ENCODE assay signal across 8 cellular contexts in the genomic region with DNA sequence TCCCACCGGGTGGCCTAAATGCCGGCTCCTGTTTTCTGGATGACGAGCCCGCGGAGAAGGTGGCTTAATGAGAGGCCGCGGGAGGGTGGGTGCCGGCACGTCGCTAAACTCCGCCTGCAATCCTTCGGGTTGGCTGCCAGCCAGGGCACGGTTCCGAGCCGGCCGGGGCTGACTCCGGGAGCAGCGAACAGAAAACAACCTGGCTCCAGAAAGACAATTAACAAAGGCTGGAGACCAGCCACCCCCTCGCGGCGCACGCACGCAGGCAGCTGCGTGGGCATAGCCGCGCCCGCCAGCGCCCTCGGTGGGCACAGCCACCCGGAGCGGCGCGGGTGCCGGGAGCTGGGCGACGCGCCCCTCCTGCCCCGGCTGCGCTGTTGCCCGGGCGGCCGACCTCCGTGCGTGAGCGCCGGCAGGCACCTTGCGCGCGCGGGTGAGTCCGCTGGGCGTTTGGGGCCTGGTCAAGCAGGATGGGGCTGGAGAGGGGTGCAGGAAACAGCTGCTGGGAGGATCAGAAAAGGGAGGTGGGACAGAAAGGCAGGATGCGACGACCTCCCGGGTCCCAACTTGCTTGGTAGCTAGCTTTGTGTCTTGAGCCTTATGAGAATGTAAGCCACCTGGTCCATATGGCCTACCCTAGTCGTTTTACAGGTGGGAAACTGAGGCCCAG. TPM values are rescaled to one million over a fixed set of nuclear protein-coding genes. Genes with fewer than 3 reads are reported as not detected.
DNase-seq lines count a peak whose midpoint lies in the region; ATAC-seq, FAIRE-seq and TF ChIP-seq lines count a peak whose summit lies in the region.

A gene with protein sequence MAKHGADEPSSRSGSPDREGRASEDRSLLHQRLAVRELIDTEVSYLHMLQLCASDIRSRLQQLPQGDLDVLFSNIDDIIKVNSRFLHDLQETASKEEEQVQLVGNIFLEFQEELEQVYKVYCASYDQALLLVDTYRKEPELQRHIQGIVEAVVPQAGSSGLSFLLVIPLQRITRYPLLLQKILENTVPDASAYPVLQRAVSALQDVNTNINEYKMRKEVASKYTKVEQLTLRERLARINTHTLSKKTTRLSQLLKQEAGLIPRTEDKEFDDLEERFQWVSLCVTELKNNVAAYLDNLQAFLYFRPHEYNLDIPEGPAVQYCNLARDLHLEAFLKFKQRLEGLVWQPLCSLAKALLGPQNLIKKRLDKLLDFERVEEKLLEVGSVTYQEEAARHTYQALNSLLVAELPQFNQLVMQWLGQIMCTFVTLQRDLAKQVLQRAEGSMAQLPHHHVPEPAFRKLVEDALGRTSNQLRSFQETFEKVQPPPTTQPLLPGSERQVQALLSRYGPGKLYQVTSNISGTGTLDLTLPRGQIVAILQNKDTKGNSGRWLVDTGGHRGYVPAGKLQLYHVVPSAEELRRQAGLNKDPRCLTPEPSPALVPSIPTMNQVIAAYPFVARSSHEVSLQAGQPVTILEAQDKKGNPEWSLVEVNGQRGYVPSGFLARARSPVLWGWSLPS (plus strand): TSS at position 307 of the 670 bp plus-strand sequence. CDS start 16,272 bp downstream, outside the sequence.

- POLR2A ChIA-PET in HCT116 (lab: Charles Lee): interaction anchor here (1.4 kb wide), 1 partner anchor 19 kb away, joined by 5 read pairs; no protein-coding TSS in a partner anchor

- no peaks in the 10 kb centered on the region for H3K36me3 ChIP-seq in HCT116 (ENCODE audit: control insufficient read depth in 1 of 2, insufficient read depth in 2 of 2, low read length in 2 of 2)
- H3K36me3 ChIP-seq in adipocyte (ENCODE audit: control insufficient read depth, insufficient read depth, low read length, severe bottlenecking): no peaks in the 10 kb centered on the region
- no peaks in the 10 kb centered on the region for H3K36me3 ChIP-seq in heart right ventricle
- H3K36me3 ChIP-seq in pancreas: no peaks in the 10 kb centered on the region
- H3K36me3 ChIP-seq in tibial nerve: no peaks in the 10 kb centered on the region

- RAD21 ChIA-PET in HCT116 (lab: Charles Lee; ENCODE audit: low non-redundant PET in 1 of 2, low total read pairs in 2 of 2, uncharacterized antibody in 2 of 2, unreplicated experiment in 2 of 2): no interaction called here

- H3K4me1 ChIP-seq in HCT116 (ENCODE audit: control insufficient read depth in 1 of 2, insufficient read depth in 2 of 2, low read length in 2 of 2): peaks cover 9 to 31% of the 10 kb centered on the region in 2 experiments
- peaks cover 24% of the 10 kb centered on the region for H3K4me1 ChIP-seq in adipocyte (ENCODE audit: control insufficient read depth, insufficient read depth, low read length)
- peaks cover 18 to 52% (median 40%) of the 10 kb centered on the region in 9 donors for H3K4me1 ChIP-seq in heart right ventricle
- peaks cover 14 to 27% (median 22%) of the 10 kb centered on the region in 3 donors for H3K4me1 ChIP-seq in pancreas
- H3K4me1 ChIP-seq in tibial nerve: peaks cover 4 to 42% (median 20%) of the 10 kb centered on the region in 4 donors

- ATAC-seq in HCT116 (peak; percentile 82), heart right ventricle (peak; percentile 84 to 93 (median 89)), pancreas (peak; percentile 69 to 78 (median 72)), GM18519 (IDR thresholded peaks at IDR 0.05; ENCODE audit: low FRiP score, unreplicated experiment) (no peak)

- no peak for TF ChIP-seq RAD21 in HCT116 (IDR thresholded peaks at IDR 0.05; ENCODE audit: low read depth)

- H3K9ac ChIP-seq in HCT116 (ENCODE audit: low read length) (peak within 1 kb of the TSS; percentile 69), adipocyte (ENCODE audit: low read length) (peak within 1 kb of the TSS; percentile 68)

- TF ChIP-seq POLR2A in HCT116 (IDR thresholded peaks at IDR 0.05; ENCODE audit: borderline replicate concordance, extremely low read depth, insufficient read depth, insufficient read length) (no peak), tibial nerve (IDR thresholded peaks at IDR 0.05) (peak; percentile 38 to 79)

- H3K79me2 ChIP-seq in HCT116 (ENCODE audit: insufficient read depth, low read length): no peaks in the 10 kb centered on the region

- H3K27ac ChIP-seq in HCT116 (ENCODE audit: low read depth, low read length) (peak within 1 kb of the TSS; percentile 74), heart right ventricle (peak within 1 kb of the TSS; percentile 85 to 97 (median 93)), pancreas (peak within 1 kb of the TSS; percentile 69 to 91 (median 82)), tibial nerve (peak within 1 kb of the TSS; percentile 77 to 94 (median 84))

- H3K4me3 ChIP-seq in HCT116 (replicated peaks in 1 of 2; ENCODE audit: low read depth in 1 of 2, low read length in 2 of 2) (peak within 1 kb of the TSS; percentile 58 to 70), adipocyte (ENCODE audit: low read length) (peak within 1 kb of the TSS; percentile 79), heart right ventricle (peak within 1 kb of the TSS; percentile 14 to 83 (median 60)), pancreas (peak within 1 kb of the TSS; percentile 19 to 72 (median 62)), tibial nerve (peak within 1 kb of the TSS; percentile 50 to 71 (median 52))

- CTCF ChIA-PET in HCT116 (lab: Charles Lee): interaction anchor here (1.4 to 3.6 kb wide), 2 partner anchors 37 to 139 kb away, joined by 4 to 10 read pairs; no protein-coding TSS in a partner anchor

- H3K4me2 ChIP-seq in HCT116 (ENCODE audit: low read length): peak within 1 kb of the TSS; percentile 88

- FAIRE-seq in pancreas (lab: Jason Lieb, UNC): no peak

- WGBS in heart right ventricle, 2 donors: 1% methylated on average over 51 to 56 of the region's 56 CpGs
- WGBS in pancreas, 2 donors: 0 to 1% methylated on average over 56 of the region's 56 CpGs
- WGBS in tibial nerve, 2 donors: 1% methylated on average over 32 to 51 of the region's 56 CpGs

- H3K9me2 ChIP-seq in HCT116 (ENCODE audit: insufficient read depth): no peaks in the 10 kb centered on the region

- intact Hi-C loops in HCT116 (cut with micrococcal nuclease) (no loop called here), heart right ventricle (cut with DNase I) (no loop called here), pancreas (cut with DNase I) (no loop called here)

- DNase-seq in A172 (ENCODE audit: low spot score) (peak; percentile 38), HCT116 (ENCODE audit: low read depth, low spot score) (peak; percentile 33), RPMI8226 (peak; percentile 29), adipocyte (ENCODE audit: low read depth) (peak; percentile 78), heart right ventricle (peak; percentile 95 to 96), pancreas (peak; percentile 86 to 97 (median 92)), tibial nerve (ENCODE audit: low spot score in 2 of 2) (peak; percentile 80 to 81)

- no peaks in the 10 kb centered on the region for H4K20me1 ChIP-seq in HCT116 (ENCODE audit: insufficient read depth)

- BruUV-seq in HCT116 (replicated peaks; lab: Mats Ljungman, UMichigan): no TSS peak

- TF ChIP-seq CTCF in HCT116 (IDR thresholded peaks at IDR 0.05 in 2 of 3, conservative IDR thresholded peaks at IDR 0.05 in 1 of 3; ENCODE audit: borderline replicate concordance in 1 of 3, insufficient read depth in 1 of 3, low read depth in 2 of 3, low read length in 2 of 3): no peak
- TF ChIP-seq CTCF in heart right ventricle (IDR thresholded peaks at IDR 0.05): peak in 1 of 9 donors; percentile 15
- TF ChIP-seq CTCF in pancreas (IDR thresholded peaks at IDR 0.05): no peak
- peak in 4 of 5 experiments; percentile 8 to 36 (median 20) for TF ChIP-seq CTCF in tibial nerve (IDR thresholded peaks at IDR 0.05)

- no peaks in the 10 kb centered on the region for H3K27me3 ChIP-seq in HCT116 (ENCODE audit: insufficient read depth, low read length)
- H3K27me3 ChIP-seq in adipocyte (replicated peaks; ENCODE audit: control insufficient read depth, insufficient read depth, low read length): no peaks in the 10 kb centered on the region
- H3K27me3 ChIP-seq in heart right ventricle: peaks cover 0 to 12% (median 0%) of the 10 kb centered on the region in 7 donors
- no peaks in the 10 kb centered on the region for H3K27me3 ChIP-seq in pancreas
- H3K27me3 ChIP-seq in tibial nerve: no peaks in the 10 kb centered on the region

- TF ChIP-seq EP300 in tibial nerve (IDR thresholded peaks at IDR 0.05): peak in 1 of 2 donors; percentile 83

- no peaks in the 10 kb centered on the region for H3K9me3 ChIP-seq in HCT116 (ENCODE audit: control insufficient read depth in 1 of 2, insufficient read depth in 1 of 2, low read depth in 1 of 2, low read length in 2 of 2)
- H3K9me3 ChIP-seq in adipocyte (ENCODE audit: control insufficient read depth, low read length): no peaks in the 10 kb centered on the region
- H3K9me3 ChIP-seq in heart right ventricle: no peaks in the 10 kb centered on the region
- no peaks in the 10 kb centered on the region for H3K9me3 ChIP-seq in pancreas
- no peaks in the 10 kb centered on the region for H3K9me3 ChIP-seq in tibial nerve

- H2AFZ ChIP-seq in HCT116 (ENCODE audit: low read depth, low read length, poor library complexity, severe bottlenecking): peak within 1 kb of the TSS; percentile 92

TF ChIP-seq in HCT116, 20 proteins besides CTCF, POLR2A, EP300 and RAD21 (continues in another document):
- TF ChIP-seq, protein P1, sequence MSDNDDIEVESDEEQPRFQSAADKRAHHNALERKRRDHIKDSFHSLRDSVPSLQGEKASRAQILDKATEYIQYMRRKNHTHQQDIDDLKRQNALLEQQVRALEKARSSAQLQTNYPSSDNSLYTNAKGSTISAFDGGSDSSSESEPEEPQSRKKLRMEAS (IDR thresholded peaks at IDR 0.05): no peak
- TF ChIP-seq ZBTB33 (IDR thresholded peaks at IDR 0.05; ENCODE audit: extremely low read depth, insufficient replicate concordance, low read length) (no peak), SRF (IDR thresholded peaks at IDR 0.05; ENCODE audit: low read depth) (no peak)

RNA-seq across cellular contexts. Expression of the gene that starts here (rescaled TPM):
- 0.69 and 1.6 TPM in 2 replicates for total RNA-seq in A172 (2014; rRNA removed; shearing (Covaris generic))
- total RNA-seq in HCT116 (2021; ENCODE audit: unreplicated experiment) (7.0 TPM), heart right ventricle (10 to 100 TPM; 13.1 to 31.8 (median 18.3) TPM), pancreas (10 to 100 TPM in 1 of 6 donors, 1 to 10 TPM in 5; 7.6 to 13.6 (median 9.7) TPM), tibial nerve (10 to 100 TPM; 28.8 to 73.7 (median 62.7) TPM)
- polyA plus RNA-seq in HCT116 (2012): 3.1 and 3.8 TPM in 2 replicates
- polyA plus RNA-seq in heart right ventricle (10 to 100 TPM in 1 of 2 donors, 1 to 10 TPM in 1; 4.5 to 10.1 TPM), pancreas (1 to 10 TPM; 5.7 to 7.8 TPM)

Comparison
In these comparisons a context has a peak if more than half of its experiments do, and no peak if none do; other contexts are left out.
1. DNase-seq: peak in every context shown above with its lines; median percentile 96 in heart right ventricle; 92 in pancreas; 80 in tibial nerve; 78 in adipocyte; 38 in A172; 33 in HCT116; 29 in RPMI8226.
2. CTCF ChIP-seq: peak in tibial nerve (4 of 5); none in HCT116 (0 of 3) and pancreas (0 of 4).
3. Peak in every context shown above with its lines, with median percentiles within 50 percentile points of each other: H3K27ac ChIP-seq and H3K4me3 ChIP-seq.